In genomic region chrX:122241959-122242358, GRCh38 we compare ENCODE assay signal across 9 cellular contexts.
"Had no signal": no experiment of that assay in that cellular context is flagged by ENCODE, and none has a peak within 500 bp of the region (broad histone marks: within the 10 kb centered on the region; RNA-seq: fewer than 3 reads in every experiment).

No MANE protein-coding gene starts in this region.

- H3K27ac Mint-ChIP-seq: IgD-negative memory B cell had no signal

- H3K27ac ChIP-seq: HL-60, KMS-11 had no signal

- H3K9ac ChIP-seq: KMS-11 had no signal

- H3K27me3 Mint-ChIP-seq: IgD-negative memory B cell had no signal

- H3K4me3 ChIP-seq: K562 had no signal

- ATAC-seq: HepG2, K562 had no signal

- H3K4me2 ChIP-seq: KMS-11 had no signal

- DNase-seq: IMR-90, KBM-7, KG1 had no signal

- H3K36me3 Mint-ChIP-seq: IgD-negative memory B cell had no signal

- H3K4me3 Mint-ChIP-seq: IgD-negative memory B cell had no signal

- FAIRE-seq: HepG2, HTR-8/SVneo, K562 had no signal

- H3K4me1 Mint-ChIP-seq: IgD-negative memory B cell had no signal
